ENCODE assay signal across 24 cellular contexts in genomic region chr17:28404007-28404406, GRCh38. TPM values are rescaled to one million over a fixed set of nuclear protein-coding genes. Genes with fewer than 3 reads are reported as not detected.
A peak's percentile ranks its signal among the peaks of the same experiment; 100 is the strongest.
DNase-seq lines count a peak whose midpoint lies in the region; ATAC-seq and TF ChIP-seq lines count a peak whose summit lies in the region.
"Had no signal": no experiment of that assay in that cellular context is flagged by ENCODE, and none has a peak within 500 bp of the region (broad histone marks: within the 10 kb centered on the region; RNA-seq: fewer than 3 reads in every experiment).

No MANE protein-coding gene starts in this region.

- H3F3A ChIP-seq in smooth muscle cell (ENCODE audit: low read depth): no peaks in the 10 kb centered on the region

- H3K36me3 ChIP-seq in right lobe of liver (peaks cover 0 to 43% (median 10%) of the 10 kb centered on the region in 4 donors), smooth muscle cell (ENCODE audit: low read depth) (no peaks in the 10 kb centered on the region)

- no peaks in the 10 kb centered on the region for H3K9me3 Mint-ChIP-seq in activated naive CD4-positive, alpha-beta T cell treated with anti-CD3 and anti-CD28 coated beads for 36 hours
- H3K9me3 Mint-ChIP-seq in activated T-helper 17 cell treated with anti-CD3 and anti-CD28 coated beads, Interleukin-2, amount 50 U/mL, for 72 hours: no peaks in the 10 kb centered on the region
- H3K9me3 Mint-ChIP-seq in type B pancreatic cell: no peaks in the 10 kb centered on the region
- H3K9me3 Mint-ChIP-seq: activated CD4-positive, alpha-beta memory T cell treated with anti-CD3 and anti-CD28 coated beads, Interleukin-2, amount 10 ng/mL, durations not matched to agents 7 days and 5 days; activated naive CD8-positive, alpha-beta T cell treated with anti-CD3 and anti-CD28 coated beads, Interleukin-2, amount 10 ng/mL, durations not matched to agents 7 days and 5 days; activated T-cell treated with anti-CD3 and anti-CD28 coated beads, Interleukin-2, amount 50 U/mL, for 4 hours; T-helper 1 cell treated with Interleukin-12 subunit alpha and Interleukin-12 subunit beta and Interleukin-4 antibody, amounts not matched to agents 30 μg/mL and 1 μg/mL, for 36 hours had no signal

- TF ChIP-seq CTCF in right lobe of liver (IDR thresholded peaks at IDR 0.05): no peak
- no peak for TF ChIP-seq CTCF in type B pancreatic cell (conservative IDR thresholded peaks at IDR 0.05)
- no peak for TF ChIP-seq CTCF in smooth muscle cell (IDR thresholded peaks at IDR 0.05; ENCODE audit: borderline replicate concordance, insufficient read depth, poor library complexity, severe bottlenecking)

- no peak for ATAC-seq in activated T-helper 17 cell treated with anti-CD3 and anti-CD28 coated beads, Interleukin-2, amount 50 U/mL, for 72 hours (replicated peaks)
- no peak for ATAC-seq in right lobe of liver
- ATAC-seq: activated T-cell treated with anti-CD3 and anti-CD28 coated beads, Interleukin-2, amount 50 U/mL, for 4 hours had no signal

- H3K36me3 Mint-ChIP-seq in activated naive CD4-positive, alpha-beta T cell treated with anti-CD3 and anti-CD28 coated beads for 36 hours (ENCODE audit: low read depth): no peaks in the 10 kb centered on the region
- no peaks in the 10 kb centered on the region for H3K36me3 Mint-ChIP-seq in activated T-helper 17 cell treated with anti-CD3 and anti-CD28 coated beads, Interleukin-2, amount 50 U/mL, for 72 hours (ENCODE audit: low read depth)
- peaks cover 5% of the 10 kb centered on the region for H3K36me3 Mint-ChIP-seq in type B pancreatic cell
- H3K36me3 Mint-ChIP-seq: activated naive CD8-positive, alpha-beta T cell treated with anti-CD3 and anti-CD28 coated beads, Interleukin-2, amount 10 ng/mL, durations not matched to agents 7 days and 5 days had no signal

- H3K27ac ChIP-seq in right lobe of liver (peak overlapping the region in 1 of 3 donors; percentile 5), smooth muscle cell (ENCODE audit: low read depth) (no peak overlapping the region)
- H3K27ac ChIP-seq: testis, WERI-Rb-1 had no signal

- peaks cover 6% of the 10 kb centered on the region for H3K4me1 Mint-ChIP-seq in activated naive CD4-positive, alpha-beta T cell treated with anti-CD3 and anti-CD28 coated beads for 36 hours (ENCODE audit: low read depth)
- H3K4me1 Mint-ChIP-seq in activated T-helper 17 cell treated with anti-CD3 and anti-CD28 coated beads, Interleukin-2, amount 50 U/mL, for 72 hours: peaks cover 13% of the 10 kb centered on the region
- H3K4me1 Mint-ChIP-seq in type B pancreatic cell (ENCODE audit: unreplicated experiment): peaks cover 23% of the 10 kb centered on the region

- DNase-seq in activated naive CD4-positive, alpha-beta T cell treated with anti-CD3 and anti-CD28 coated beads for 36 hours: no peak
- DNase-seq in activated naive CD4-positive, alpha-beta T cell treated with anti-CD3 and anti-CD28 coated beads, Interleukin-2, amount 50 U/mL, for 16 hours: no peak
- no peak for DNase-seq in right lobe of liver
- no peak for DNase-seq in type B pancreatic cell (ENCODE audit: extremely low spot score, unreplicated experiment)
- no peak for DNase-seq in smooth muscle cell (lab: John Stamatoyannopoulos, UW; ENCODE audit: unreplicated experiment)
- no peak for DNase-seq in ecto neural progenitor cell (ENCODE audit: low spot score)
- no peak for DNase-seq in NCI-H524 treated with DMSO at 0.1 percent for 48 hours (lab: John Stamatoyannopoulos, UW)
- DNase-seq: activated CD4-positive, alpha-beta memory T cell treated with anti-CD3 and anti-CD28 coated beads, Interleukin-2, amount 10 ng/mL, durations not matched to agents 7 days and 5 days; activated naive CD8-positive, alpha-beta T cell treated with anti-CD3 and anti-CD28 coated beads, Interleukin-2, amount 10 ng/mL, durations not matched to agents 7 days and 5 days; activated T-cell treated with anti-CD3 and anti-CD28 coated beads, Interleukin-2, amount 50 U/mL, for 4 hours; dorsolateral prefrontal cortex; GOT3; NCI-H2081 treated with DMSO at 0.1 percent for 48 hours; NCI-H510A treated with DMSO at 0.1 percent for 48 hours; posterior cingulate gyrus; Right ventricle myocardium superior; spleen; testis; WERI-Rb-1 had no signal

- H3K4me3 Mint-ChIP-seq in activated naive CD4-positive, alpha-beta T cell treated with anti-CD3 and anti-CD28 coated beads for 36 hours: peak overlapping the region; percentile 33
- H3K4me3 Mint-ChIP-seq in activated T-helper 17 cell treated with anti-CD3 and anti-CD28 coated beads, Interleukin-2, amount 50 U/mL, for 72 hours: peak overlapping the region; percentile 76
- peak overlapping the region; percentile 90 for H3K4me3 Mint-ChIP-seq in type B pancreatic cell

- intact Hi-C loops in activated naive CD4-positive, alpha-beta T cell treated with anti-CD3 and anti-CD28 coated beads for 36 hours (cut with micrococcal nuclease): no loop called here
- intact Hi-C loops in right lobe of liver (cut with DNase I): no loop called here

- H3K9ac ChIP-seq in smooth muscle cell (ENCODE audit: low read depth): no peak overlapping the region

- H3K9me3 ChIP-seq in right lobe of liver (no peaks in the 10 kb centered on the region), smooth muscle cell (replicated peaks; ENCODE audit: low read depth) (no peaks in the 10 kb centered on the region)
- H3K9me3 ChIP-seq: spleen, testis had no signal

- H3K4me3 ChIP-seq in right lobe of liver (peak overlapping the region in 2 of 3 donors; percentile 93 to 94), smooth muscle cell (no peak overlapping the region)
- H3K4me3 ChIP-seq: testis had no signal

- 36% methylated on average over 2 of the region's 2 CpGs for WGBS in right lobe of liver (ENCODE audit: insufficient coverage, low coverage, low lambda C conversion rate, missing lambda C conversion rate)
- WGBS in smooth muscle cell (ENCODE audit: low lambda C conversion rate): 93% methylated on average over 2 of the region's 2 CpGs

- no peaks in the 10 kb centered on the region for H3K79me2 ChIP-seq in smooth muscle cell (ENCODE audit: low read depth)

- H3K4me1 ChIP-seq in right lobe of liver (peaks cover 0 to 32% (median 11%) of the 10 kb centered on the region in 4 donors), smooth muscle cell (ENCODE audit: low read depth) (peaks cover 6% of the 10 kb centered on the region)

- H3K27me3 ChIP-seq in right lobe of liver: no peaks in the 10 kb centered on the region
- H3K27me3 ChIP-seq in smooth muscle cell (ENCODE audit: low read depth): no peaks in the 10 kb centered on the region
- H3K27me3 ChIP-seq: dorsolateral prefrontal cortex, spleen, testis had no signal

- no peaks in the 10 kb centered on the region for H4K20me1 ChIP-seq in smooth muscle cell (ENCODE audit: low read depth)

- peaks cover 2% of the 10 kb centered on the region for H3K27me3 Mint-ChIP-seq in activated naive CD4-positive, alpha-beta T cell treated with anti-CD3 and anti-CD28 coated beads for 36 hours (ENCODE audit: low read depth)
- H3K27me3 Mint-ChIP-seq in activated T-helper 17 cell treated with anti-CD3 and anti-CD28 coated beads, Interleukin-2, amount 50 U/mL, for 72 hours: peaks cover 7% of the 10 kb centered on the region
- peaks cover 3% of the 10 kb centered on the region for H3K27me3 Mint-ChIP-seq in type B pancreatic cell

- no peak for TF ChIP-seq POLR2A in right lobe of liver (IDR thresholded peaks at IDR 0.05)

- H3K27ac Mint-ChIP-seq in activated naive CD4-positive, alpha-beta T cell treated with anti-CD3 and anti-CD28 coated beads for 36 hours: no peak overlapping the region
- H3K27ac Mint-ChIP-seq in activated T-helper 17 cell treated with anti-CD3 and anti-CD28 coated beads, Interleukin-2, amount 50 U/mL, for 72 hours: peak overlapping the region; percentile 23
- H3K27ac Mint-ChIP-seq in type B pancreatic cell: no peak overlapping the region
- H3K27ac Mint-ChIP-seq: activated CD4-positive, alpha-beta memory T cell treated with anti-CD3 and anti-CD28 coated beads, Interleukin-2, amount 10 ng/mL, durations not matched to agents 7 days and 5 days; activated naive CD8-positive, alpha-beta T cell treated with anti-CD3 and anti-CD28 coated beads, Interleukin-2, amount 10 ng/mL, durations not matched to agents 7 days and 5 days; T-helper 1 cell treated with Interleukin-12 subunit alpha and Interleukin-12 subunit beta and Interleukin-4 antibody, amounts not matched to agents 30 μg/mL and 1 μg/mL, for 36 hours had no signal

- CTCF ChIA-PET in activated naive CD4-positive, alpha-beta T cell treated with anti-CD3 and anti-CD28 coated beads for 36 hours (lab: Charles Lee): interaction anchor here (0.6 to 5.6 kb wide), 3 partner anchors 13 to 136 kb away, joined by 3 to 40 read pairs (median 3); no protein-coding TSS in a partner anchor

- no peak overlapping the region for H2AFZ ChIP-seq in smooth muscle cell (ENCODE audit: low read depth)

- no peak overlapping the region for H3K4me2 ChIP-seq in smooth muscle cell

RNA-seq across cellular contexts. Expression of gene SLC46A1, which starts 2.0 kb away (rescaled TPM):
- total RNA-seq in activated naive CD4-positive, alpha-beta T cell treated with anti-CD3 and anti-CD28 coated beads for 36 hours: 1 to 10 TPM; 1.8 to 2.4 TPM
- total RNA-seq in activated T-helper 17 cell treated with anti-CD3 and anti-CD28 coated beads, Interleukin-2, amount 50 U/mL, for 72 hours: 1 to 10 TPM; 2.5 to 4.4 TPM
- total RNA-seq in right lobe of liver (10 to 100 TPM; 22.1 to 44.6 (median 32.1) TPM), type B pancreatic cell (ENCODE audit: low replicate concordance) (21.9 and 29.6 TPM in 2 replicates), smooth muscle cell (5.1 and 20.9 TPM in 2 replicates)
- 7.0 and 10.3 TPM in 2 replicates for polyA plus RNA-seq in smooth muscle cell

RNA-seq across cellular contexts. Expression of gene SARM1, which starts 32.5 kb away (rescaled TPM):
- 10 to 100 TPM; 11.7 to 12.3 TPM for total RNA-seq in activated naive CD4-positive, alpha-beta T cell treated with anti-CD3 and anti-CD28 coated beads for 36 hours
- total RNA-seq in activated T-helper 17 cell treated with anti-CD3 and anti-CD28 coated beads, Interleukin-2, amount 50 U/mL, for 72 hours: 10 to 100 TPM; 30.1 to 33.7 TPM
- total RNA-seq in right lobe of liver (1 to 10 TPM; 2.8 to 5.1 (median 3.9) TPM), type B pancreatic cell (ENCODE audit: low replicate concordance) (13.4 and 29.6 TPM in 2 replicates), smooth muscle cell (8.2 and 13.4 TPM in 2 replicates)
- 8.3 and 8.7 TPM in 2 replicates for polyA plus RNA-seq in smooth muscle cell

RNA-seq across cellular contexts. Expression of gene VTN, which starts 33.9 kb away (rescaled TPM):
- total RNA-seq in activated naive CD4-positive, alpha-beta T cell treated with anti-CD3 and anti-CD28 coated beads for 36 hours: not detected
- under 1 TPM; 0.16 to 0.43 TPM for total RNA-seq in activated T-helper 17 cell treated with anti-CD3 and anti-CD28 coated beads, Interleukin-2, amount 50 U/mL, for 72 hours
- total RNA-seq in right lobe of liver (1,000 to 10,000 TPM; 2,747 to 3,771 (median 3,031) TPM), type B pancreatic cell (ENCODE audit: low replicate concordance) (20.3 and 54.1 TPM in 2 replicates), smooth muscle cell (60.3 and 90.5 TPM in 2 replicates)
- 71.2 and 90.3 TPM in 2 replicates for polyA plus RNA-seq in smooth muscle cell
- total RNA-seq: Daoy had no signal

RNA-seq across cellular contexts. Expression of gene SEBOX, which starts 39.0 kb away (rescaled TPM):
- total RNA-seq in activated naive CD4-positive, alpha-beta T cell treated with anti-CD3 and anti-CD28 coated beads for 36 hours: not detected
- total RNA-seq in activated T-helper 17 cell treated with anti-CD3 and anti-CD28 coated beads, Interleukin-2, amount 50 U/mL, for 72 hours: not detected
- not detected for total RNA-seq in right lobe of liver
- not detected in 2 replicates for total RNA-seq in type B pancreatic cell (ENCODE audit: low replicate concordance)
- total RNA-seq in smooth muscle cell: not detected in 2 replicates
- not detected in 2 replicates for polyA plus RNA-seq in smooth muscle cell
- total RNA-seq: A172; activated CD4-positive, alpha-beta memory T cell treated with anti-CD3 and anti-CD28 coated beads, Interleukin-2, amount 10 ng/mL, durations not matched to agents 7 days and 5 days; activated naive CD8-positive, alpha-beta T cell treated with anti-CD3 and anti-CD28 coated beads, Interleukin-2, amount 10 ng/mL, durations not matched to agents 7 days and 5 days; activated T-cell treated with anti-CD3 and anti-CD28 coated beads, Interleukin-2, amount 50 U/mL, for 4 hours; Daoy; dorsolateral prefrontal cortex; lower leg skin; Right ventricle myocardium superior; spleen; testis had no signal
- polyA plus RNA-seq: spleen had no signal

RNA-seq across cellular contexts. Expression of gene POLDIP2, which starts 46.7 kb away (rescaled TPM):
- total RNA-seq in activated naive CD4-positive, alpha-beta T cell treated with anti-CD3 and anti-CD28 coated beads for 36 hours: 10 to 100 TPM; 74.6 to 76.5 TPM
- total RNA-seq in activated T-helper 17 cell treated with anti-CD3 and anti-CD28 coated beads, Interleukin-2, amount 50 U/mL, for 72 hours: 100 to 1,000 TPM in 1 of 2 donors, 10 to 100 TPM in 1; 48.9 to 109 TPM
- total RNA-seq in right lobe of liver: 100 to 1,000 TPM in 5 of 6 experiments, 10 to 100 TPM in 1; 92.5 to 156 (median 130) TPM
- total RNA-seq in type B pancreatic cell (ENCODE audit: low replicate concordance): 79.3 and 90.8 TPM in 2 replicates
- total RNA-seq in smooth muscle cell: 52.6 and 55.0 TPM in 2 replicates
- polyA plus RNA-seq in smooth muscle cell: 82.9 and 83.2 TPM in 2 replicates

Comparison
In these comparisons a context has a peak if more than half of its experiments do, and no peak if none do; other contexts are left out.
1. H3K4me3 Mint-ChIP-seq: peak in every context shown above with its lines; median percentile 90 in type B pancreatic cell; 76 in activated T-helper 17 cell treated with anti-CD3 and anti-CD28 coated beads, Interleukin-2, amount 50 U/mL, for 72 hours; 33 in activated naive CD4-positive, alpha-beta T cell treated with anti-CD3 and anti-CD28 coated beads for 36 hours.
2. RNA of gene VTN, which starts 33.9 kb away (total RNA-seq): 2,747 to 3,771 TPM in right lobe of liver; 60.3 to 90.5 TPM in smooth muscle cell, 20.3 to 54.1 TPM in type B pancreatic cell, 0.16 to 0.43 TPM in activated T-helper 17 cell treated with anti-CD3 and anti-CD28 coated beads, Interleukin-2, amount 50 U/mL, for 72 hours and not detected in activated naive CD4-positive, alpha-beta T cell treated with anti-CD3 and anti-CD28 coated beads for 36 hours; every median in the first group is over 10 times any median in the second.